Comparison of ENCODE assay signal across 1 cellular context in the genomic region with DNA sequence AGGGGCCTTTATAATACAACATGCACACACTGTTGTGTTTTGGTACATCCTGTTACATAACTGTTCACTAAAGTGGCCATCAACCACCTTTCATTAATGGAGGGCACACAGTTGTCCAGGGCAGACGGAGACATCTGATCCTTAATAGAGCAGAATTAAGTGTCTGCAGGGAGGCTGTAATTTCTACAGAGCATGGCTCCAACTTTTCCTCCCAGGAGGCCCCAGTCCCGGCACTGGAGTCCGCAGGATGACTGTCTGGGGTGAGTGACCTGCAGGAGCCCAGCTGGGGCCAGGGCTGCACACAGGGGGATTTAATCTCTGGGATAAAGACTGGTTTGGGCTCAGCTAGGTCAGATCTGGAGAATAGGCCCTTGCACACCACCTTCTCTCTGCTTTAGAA.
TF ChIP-seq lines count a peak whose summit lies in the region.

No MANE protein-coding gene starts in this region.

TF ChIP-seq in H1, 55 proteins besides CTCF, POLR2A, EP300 and RAD21 (continued from another document):
- TF ChIP-seq, protein P1, sequence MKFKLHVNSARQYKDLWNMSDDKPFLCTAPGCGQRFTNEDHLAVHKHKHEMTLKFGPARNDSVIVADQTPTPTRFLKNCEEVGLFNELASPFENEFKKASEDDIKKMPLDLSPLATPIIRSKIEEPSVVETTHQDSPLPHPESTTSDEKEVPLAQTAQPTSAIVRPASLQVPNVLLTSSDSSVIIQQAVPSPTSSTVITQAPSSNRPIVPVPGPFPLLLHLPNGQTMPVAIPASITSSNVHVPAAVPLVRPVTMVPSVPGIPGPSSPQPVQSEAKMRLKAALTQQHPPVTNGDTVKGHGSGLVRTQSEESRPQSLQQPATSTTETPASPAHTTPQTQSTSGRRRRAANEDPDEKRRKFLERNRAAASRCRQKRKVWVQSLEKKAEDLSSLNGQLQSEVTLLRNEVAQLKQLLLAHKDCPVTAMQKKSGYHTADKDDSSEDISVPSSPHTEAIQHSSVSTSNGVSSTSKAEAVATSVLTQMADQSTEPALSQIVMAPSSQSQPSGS (IDR thresholded peaks at IDR 0.05; ENCODE audit: low read length): no peak
- TF ChIP-seq SRF (IDR thresholded peaks at IDR 0.05; ENCODE audit: low read depth, low read length) (no peak), RBBP5 (IDR thresholded peaks at IDR 0.05; ENCODE audit: borderline replicate concordance, low read depth, low read length) (no peak), TAF7 (optimal IDR thresholded peaks at IDR 0.05; ENCODE audit: borderline replicate concordance, low read depth, low read length) (no peak), CREB1 (IDR thresholded peaks at IDR 0.05) (no peak), RXRA (IDR thresholded peaks at IDR 0.05; ENCODE audit: insufficient read depth, low read depth, low read length) (no peak), GTF2F1 (IDR thresholded peaks at IDR 0.05; ENCODE audit: borderline replicate concordance, low read depth, low read length) (no peak), SIRT6 (IDR thresholded peaks at IDR 0.05; ENCODE audit: low read length) (no peak), CBX8 (IDR thresholded peaks at IDR 0.05; ENCODE audit: borderline replicate concordance, low read depth, low read length) (no peak), TAF1 (IDR thresholded peaks at IDR 0.05; ENCODE audit: low read depth, low read length) (no peak), SIX5 (IDR thresholded peaks at IDR 0.05; ENCODE audit: low read depth, low read length) (no peak)
- TF ChIP-seq, protein P2, sequence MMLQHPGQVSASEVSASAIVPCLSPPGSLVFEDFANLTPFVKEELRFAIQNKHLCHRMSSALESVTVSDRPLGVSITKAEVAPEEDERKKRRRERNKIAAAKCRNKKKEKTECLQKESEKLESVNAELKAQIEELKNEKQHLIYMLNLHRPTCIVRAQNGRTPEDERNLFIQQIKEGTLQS (IDR thresholded peaks at IDR 0.05; ENCODE audit: insufficient read depth, low read depth, low read length): no peak
- TF ChIP-seq, protein P3, sequence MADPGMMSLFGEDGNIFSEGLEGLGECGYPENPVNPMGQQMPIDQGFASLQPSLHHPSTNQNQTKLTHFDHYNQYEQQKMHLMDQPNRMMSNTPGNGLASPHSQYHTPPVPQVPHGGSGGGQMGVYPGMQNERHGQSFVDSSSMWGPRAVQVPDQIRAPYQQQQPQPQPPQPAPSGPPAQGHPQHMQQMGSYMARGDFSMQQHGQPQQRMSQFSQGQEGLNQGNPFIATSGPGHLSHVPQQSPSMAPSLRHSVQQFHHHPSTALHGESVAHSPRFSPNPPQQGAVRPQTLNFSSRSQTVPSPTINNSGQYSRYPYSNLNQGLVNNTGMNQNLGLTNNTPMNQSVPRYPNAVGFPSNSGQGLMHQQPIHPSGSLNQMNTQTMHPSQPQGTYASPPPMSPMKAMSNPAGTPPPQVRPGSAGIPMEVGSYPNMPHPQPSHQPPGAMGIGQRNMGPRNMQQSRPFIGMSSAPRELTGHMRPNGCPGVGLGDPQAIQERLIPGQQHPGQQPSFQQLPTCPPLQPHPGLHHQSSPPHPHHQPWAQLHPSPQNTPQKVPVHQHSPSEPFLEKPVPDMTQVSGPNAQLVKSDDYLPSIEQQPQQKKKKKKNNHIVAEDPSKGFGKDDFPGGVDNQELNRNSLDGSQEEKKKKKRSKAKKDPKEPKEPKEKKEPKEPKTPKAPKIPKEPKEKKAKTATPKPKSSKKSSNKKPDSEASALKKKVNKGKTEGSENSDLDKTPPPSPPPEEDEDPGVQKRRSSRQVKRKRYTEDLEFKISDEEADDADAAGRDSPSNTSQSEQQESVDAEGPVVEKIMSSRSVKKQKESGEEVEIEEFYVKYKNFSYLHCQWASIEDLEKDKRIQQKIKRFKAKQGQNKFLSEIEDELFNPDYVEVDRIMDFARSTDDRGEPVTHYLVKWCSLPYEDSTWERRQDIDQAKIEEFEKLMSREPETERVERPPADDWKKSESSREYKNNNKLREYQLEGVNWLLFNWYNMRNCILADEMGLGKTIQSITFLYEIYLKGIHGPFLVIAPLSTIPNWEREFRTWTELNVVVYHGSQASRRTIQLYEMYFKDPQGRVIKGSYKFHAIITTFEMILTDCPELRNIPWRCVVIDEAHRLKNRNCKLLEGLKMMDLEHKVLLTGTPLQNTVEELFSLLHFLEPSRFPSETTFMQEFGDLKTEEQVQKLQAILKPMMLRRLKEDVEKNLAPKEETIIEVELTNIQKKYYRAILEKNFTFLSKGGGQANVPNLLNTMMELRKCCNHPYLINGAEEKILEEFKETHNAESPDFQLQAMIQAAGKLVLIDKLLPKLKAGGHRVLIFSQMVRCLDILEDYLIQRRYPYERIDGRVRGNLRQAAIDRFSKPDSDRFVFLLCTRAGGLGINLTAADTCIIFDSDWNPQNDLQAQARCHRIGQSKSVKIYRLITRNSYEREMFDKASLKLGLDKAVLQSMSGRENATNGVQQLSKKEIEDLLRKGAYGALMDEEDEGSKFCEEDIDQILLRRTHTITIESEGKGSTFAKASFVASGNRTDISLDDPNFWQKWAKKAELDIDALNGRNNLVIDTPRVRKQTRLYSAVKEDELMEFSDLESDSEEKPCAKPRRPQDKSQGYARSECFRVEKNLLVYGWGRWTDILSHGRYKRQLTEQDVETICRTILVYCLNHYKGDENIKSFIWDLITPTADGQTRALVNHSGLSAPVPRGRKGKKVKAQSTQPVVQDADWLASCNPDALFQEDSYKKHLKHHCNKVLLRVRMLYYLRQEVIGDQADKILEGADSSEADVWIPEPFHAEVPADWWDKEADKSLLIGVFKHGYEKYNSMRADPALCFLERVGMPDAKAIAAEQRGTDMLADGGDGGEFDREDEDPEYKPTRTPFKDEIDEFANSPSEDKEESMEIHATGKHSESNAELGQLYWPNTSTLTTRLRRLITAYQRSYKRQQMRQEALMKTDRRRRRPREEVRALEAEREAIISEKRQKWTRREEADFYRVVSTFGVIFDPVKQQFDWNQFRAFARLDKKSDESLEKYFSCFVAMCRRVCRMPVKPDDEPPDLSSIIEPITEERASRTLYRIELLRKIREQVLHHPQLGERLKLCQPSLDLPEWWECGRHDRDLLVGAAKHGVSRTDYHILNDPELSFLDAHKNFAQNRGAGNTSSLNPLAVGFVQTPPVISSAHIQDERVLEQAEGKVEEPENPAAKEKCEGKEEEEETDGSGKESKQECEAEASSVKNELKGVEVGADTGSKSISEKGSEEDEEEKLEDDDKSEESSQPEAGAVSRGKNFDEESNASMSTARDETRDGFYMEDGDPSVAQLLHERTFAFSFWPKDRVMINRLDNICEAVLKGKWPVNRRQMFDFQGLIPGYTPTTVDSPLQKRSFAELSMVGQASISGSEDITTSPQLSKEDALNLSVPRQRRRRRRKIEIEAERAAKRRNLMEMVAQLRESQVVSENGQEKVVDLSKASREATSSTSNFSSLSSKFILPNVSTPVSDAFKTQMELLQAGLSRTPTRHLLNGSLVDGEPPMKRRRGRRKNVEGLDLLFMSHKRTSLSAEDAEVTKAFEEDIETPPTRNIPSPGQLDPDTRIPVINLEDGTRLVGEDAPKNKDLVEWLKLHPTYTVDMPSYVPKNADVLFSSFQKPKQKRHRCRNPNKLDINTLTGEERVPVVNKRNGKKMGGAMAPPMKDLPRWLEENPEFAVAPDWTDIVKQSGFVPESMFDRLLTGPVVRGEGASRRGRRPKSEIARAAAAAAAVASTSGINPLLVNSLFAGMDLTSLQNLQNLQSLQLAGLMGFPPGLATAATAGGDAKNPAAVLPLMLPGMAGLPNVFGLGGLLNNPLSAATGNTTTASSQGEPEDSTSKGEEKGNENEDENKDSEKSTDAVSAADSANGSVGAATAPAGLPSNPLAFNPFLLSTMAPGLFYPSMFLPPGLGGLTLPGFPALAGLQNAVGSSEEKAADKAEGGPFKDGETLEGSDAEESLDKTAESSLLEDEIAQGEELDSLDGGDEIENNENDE (IDR thresholded peaks at IDR 0.05; ENCODE audit: insufficient replicate concordance, low read length): no peak
